ENCODE assay signal across 1 cellular context in genomic region chr12:14578646-14579045, GRCh38.
A peak's percentile ranks its signal among the peaks of the same experiment; 100 is the strongest.
TF ChIP-seq lines count a peak whose summit lies in the region.

No MANE protein-coding gene starts in this region.

TF ChIP-seq in GM12878, 131 proteins besides CTCF, POLR2A, EP300 and RAD21:
- TF ChIP-seq CEBPZ (IDR thresholded peaks at IDR 0.05; ENCODE audit: low read depth, low read length) (no peak), RUNX3 (IDR thresholded peaks at IDR 0.05; ENCODE audit: low read length) (peak; percentile 23; the same call in 1 of the 2 replicates), PBX3 (IDR thresholded peaks at IDR 0.05; ENCODE audit: insufficient replicate concordance, low read depth, low read length) (no peak), ETV6 (conservative IDR thresholded peaks at IDR 0.05 in 1 of 2, IDR thresholded peaks at IDR 0.05 in 1 of 2; ENCODE audit: borderline replicate concordance in 1 of 2, low read depth in 1 of 2) (no peak), HDAC6 (IDR thresholded peaks at IDR 0.05; ENCODE audit: unreplicated experiment) (no peak), KLF5 (IDR thresholded peaks at IDR 0.05; ENCODE audit: partially characterized antibody) (no peak), ATF3 (IDR thresholded peaks at IDR 0.05; ENCODE audit: borderline replicate concordance, extremely low read depth, low read depth, low read length) (no peak), PKNOX1 (IDR thresholded peaks at IDR 0.05) (no peak), CREM (IDR thresholded peaks at IDR 0.05; ENCODE audit: low read depth) (no peak), EED (IDR thresholded peaks at IDR 0.05; ENCODE audit: low read depth) (no peak), SMAD5 (IDR thresholded peaks at IDR 0.05; ENCODE audit: low read depth) (no peak), RBBP5 (conservative IDR thresholded peaks at IDR 0.05) (no peak), JUND (IDR thresholded peaks at IDR 0.05; ENCODE audit: low read depth, low read length) (no peak), SPI1 (IDR thresholded peaks at IDR 0.05; ENCODE audit: borderline replicate concordance, insufficient read depth, low read depth, low read length) (peak; percentile 17; the same call in 1 of the 2 replicates), MYC (IDR thresholded peaks at IDR 0.05; ENCODE audit: insufficient read depth, insufficient read length, insufficient replicate concordance, low read length, severe bottlenecking) (no peak), POU2F2 (IDR thresholded peaks at IDR 0.05; ENCODE audit: borderline replicate concordance, low read depth, low read length) (no peak), BHLHE40 (IDR thresholded peaks at IDR 0.05; ENCODE audit: borderline replicate concordance in 1 of 2, low read depth in 2 of 2, low read length in 1 of 2) (no peak), RELB (IDR thresholded peaks at IDR 0.05; ENCODE audit: low read depth) (no peak)
